ENCODE assay signal across 4 cellular contexts in the genomic region with DNA sequence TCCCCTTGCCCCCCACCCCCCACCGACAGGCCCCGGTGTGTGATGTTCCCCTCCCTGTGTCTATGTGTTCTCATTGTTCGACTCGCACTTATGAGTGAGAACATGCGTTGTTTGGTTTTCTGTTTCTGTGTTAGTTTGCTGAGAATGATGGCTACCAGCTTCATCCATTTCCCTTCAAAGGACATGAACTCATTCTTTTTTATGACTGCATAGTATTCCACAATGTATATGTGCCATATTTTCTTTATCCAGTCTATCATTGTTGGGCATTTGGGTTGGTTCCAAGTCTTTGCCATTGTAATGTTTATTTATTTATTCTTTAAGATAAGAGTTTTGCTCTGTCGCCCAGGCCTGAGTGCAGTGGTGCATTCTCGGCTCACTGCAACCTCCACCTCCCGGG. TPM values are rescaled to one million over a fixed set of nuclear protein-coding genes. Genes with fewer than 3 reads are reported as not detected.
"Had no signal": no experiment of that assay in that cellular context is flagged by ENCODE, and none has a peak within 500 bp of the region (broad histone marks: within the 10 kb centered on the region; RNA-seq: fewer than 3 reads in every experiment).

No MANE protein-coding gene starts in this region.

RNA-seq across cellular contexts. Expression of a gene that starts 13.9 kb away (rescaled TPM):
- total RNA-seq: subcutaneous adipose tissue, temporal lobe, thoracic aorta, tibial nerve had no signal

RNA-seq across cellular contexts. Expression of a gene that starts 26.4 kb away (rescaled TPM):
- total RNA-seq: subcutaneous adipose tissue had no signal
